In genomic region chr9:85742630-85742928, GRCh38 we compare ENCODE assay signal across 8 cellular contexts. TPM values are rescaled to one million over a fixed set of nuclear protein-coding genes. Genes with fewer than 3 reads are reported as not detected.
DNase-seq lines count a peak whose midpoint lies in the region; ATAC-seq and TF ChIP-seq lines count a peak whose summit lies in the region.

No MANE protein-coding gene starts in this region.

- peak overlapping the region; percentile 85 to 96 (median 92) for H3K4me3 Mint-ChIP-seq in naive thymus-derived CD8-positive, alpha-beta T cell

- H3K9ac ChIP-seq in colonic mucosa (ENCODE audit: low read depth in 2 of 2, low read length in 2 of 2) = peak overlapping the region; percentile 68 to 77

- peaks cover 5% of the 10 kb centered on the region for H3K4me1 ChIP-seq in colonic mucosa

- POLR2A ChIA-PET in naive thymus-derived CD8-positive, alpha-beta T cell (lab: Charles Lee) = interaction anchor here (1.2 to 1.8 kb wide), 2 partner anchors 44 to 1762 kb away, joined by 4 to 5 read pairs; partner anchors contain the start of genes HNRNPK and RMI1

- H3K9me3 ChIP-seq in colonic mucosa = no peaks in the 10 kb centered on the region

- ATAC-seq in naive thymus-derived CD8-positive, alpha-beta T cell = no peak
- ATAC-seq in GM18907 (IDR thresholded peaks at IDR 0.05; ENCODE audit: unreplicated experiment) = no peak

- H3K27ac Mint-ChIP-seq in naive thymus-derived CD8-positive, alpha-beta T cell = peak overlapping the region; percentile 45 to 96 (median 92)

- H3K9me3 Mint-ChIP-seq in naive thymus-derived CD8-positive, alpha-beta T cell = no peaks in the 10 kb centered on the region

- TF ChIP-seq CTCF in colonic mucosa (IDR thresholded peaks at IDR 0.05) = no peak

- H3K36me3 ChIP-seq in colonic mucosa = no peaks in the 10 kb centered on the region

- H3K27me3 Mint-ChIP-seq in naive thymus-derived CD8-positive, alpha-beta T cell = no peaks in the 10 kb centered on the region

- H3K4me3 ChIP-seq in colonic mucosa = peak overlapping the region; percentile 92

- DNase-seq in GM04503 (ENCODE audit: low read depth) (peak; percentile 25), MV-4-11 (lab: John Stamatoyannopoulos, UW) (peak; percentile 15), colonic mucosa (no peak), NCI-H2107 (lab: John Stamatoyannopoulos, UW) (no peak), HK-2 (ENCODE audit: unreplicated experiment) (no peak), DMS 273 (lab: John Stamatoyannopoulos, UW; ENCODE audit: unreplicated experiment) (no peak)
- DNase-seq in naive thymus-derived CD8-positive, alpha-beta T cell = no peak

- H3K36me3 Mint-ChIP-seq in naive thymus-derived CD8-positive, alpha-beta T cell = peaks cover 0 to 3% (median 0%) of the 10 kb centered on the region in 3 donors

- H3K4me1 Mint-ChIP-seq in naive thymus-derived CD8-positive, alpha-beta T cell = peaks cover 6 to 50% (median 35%) of the 10 kb centered on the region in 4 donors

- intact Hi-C loops in colonic mucosa (cut with DNase I) = no loop called here

- H3K27me3 ChIP-seq in colonic mucosa = no peaks in the 10 kb centered on the region

- peak overlapping the region; percentile 52 for H3K27ac ChIP-seq in colonic mucosa

RNA-seq across cellular contexts. Expression of gene AGTPBP1, which starts 0.8 kb away (rescaled TPM):
- total RNA-seq in colonic mucosa = 10 to 100 TPM; 11.2 to 11.7 TPM
- total RNA-seq in naive thymus-derived CD8-positive, alpha-beta T cell = 10 to 100 TPM; 65.9 to 67.8 TPM
- 10 to 100 TPM; 24.8 to 46.3 (median 25.0) TPM for polyA plus RNA-seq in naive thymus-derived CD8-positive, alpha-beta T cell

Comparison
In these comparisons a context has a peak if more than half of its experiments do, and no peak if none do; other contexts are left out.
1. DNase-seq: peak in GM04503 (single experiment) and MV-4-11 (single experiment); none in colonic mucosa (single experiment), naive thymus-derived CD8-positive, alpha-beta T cell (0 of 10), NCI-H2107 (single experiment), HK-2 (single experiment) and DMS 273 (single experiment).
2. RNA of gene AGTPBP1, which starts 0.8 kb away (total RNA-seq): 65.9 to 67.8 TPM in naive thymus-derived CD8-positive, alpha-beta T cell; 11.2 to 11.7 TPM in colonic mucosa; every median in the first group is over 4 times any median in the second.